8 cellular contexts compared by ENCODE assay signal in genomic region chr5:65924366-65925093, GRCh38. TPM values are rescaled to one million over a fixed set of nuclear protein-coding genes. Genes with fewer than 3 reads are reported as not detected.
DNase-seq lines count a peak whose midpoint lies in the region; ATAC-seq lines count a peak whose summit lies in the region.

No MANE protein-coding gene starts in this region.

- peak in 1 of 2 donors; percentile 5 for ATAC-seq in stimulated activated naive B cell treated with anti-CD40 and anti-IgM and Interleukin-4, amounts not matched to agents 10 μg/mL and 1 μg/mL and 100 μg/mL, for 72 hours (replicated peaks)

- H3K27me3 Mint-ChIP-seq in activated naive CD8-positive, alpha-beta T cell treated with anti-CD3 and anti-CD28 coated beads for 36 hours = no peaks in the 10 kb centered on the region
- peaks cover 16 to 20% (median 19%) of the 10 kb centered on the region in 3 donors for H3K27me3 Mint-ChIP-seq in immature natural killer cell (ENCODE audit: low read depth in 3 of 3)
- no peaks in the 10 kb centered on the region for H3K27me3 Mint-ChIP-seq in stimulated activated naive B cell treated with anti-CD40 and anti-IgM and Interleukin-4, amounts not matched to agents 10 μg/mL and 1 μg/mL and 100 μg/mL, for 72 hours

- DNase-seq in NCI-H2029 (lab: John Stamatoyannopoulos, UW) = peak; percentile 41
- DNase-seq in NCI-H2029 treated with DMSO at 0.1 percent for 48 hours (lab: John Stamatoyannopoulos, UW) = no peak
- DNase-seq in HuH-7.5 (ENCODE audit: low spot score) = peak; percentile 39
- DNase-seq in activated naive CD8-positive, alpha-beta T cell treated with anti-CD3 and anti-CD28 coated beads for 36 hours = no peak
- no peak for DNase-seq in immature natural killer cell
- DNase-seq in stimulated activated naive B cell treated with anti-CD40 and anti-IgM and Interleukin-4, amounts not matched to agents 10 μg/mL and 1 μg/mL and 100 μg/mL, for 72 hours = no peak
- DNase-seq in ecto neural progenitor cell (ENCODE audit: low spot score) = no peak
- DNase-seq in activated CD8-positive, alpha-beta memory T cell treated with anti-CD3 and anti-CD28 coated beads, Interleukin-2, amount 50 U/mL, for 48 hours = no peak

- H3K27ac Mint-ChIP-seq in activated naive CD8-positive, alpha-beta T cell treated with anti-CD3 and anti-CD28 coated beads for 36 hours = peak overlapping the region; percentile 83
- peak overlapping the region; percentile 91 to 98 (median 94) for H3K27ac Mint-ChIP-seq in immature natural killer cell
- peak overlapping the region; percentile 98 for H3K27ac Mint-ChIP-seq in stimulated activated naive B cell treated with anti-CD40 and anti-IgM and Interleukin-4, amounts not matched to agents 10 μg/mL and 1 μg/mL and 100 μg/mL, for 72 hours

- peaks cover 4% of the 10 kb centered on the region for H3K36me3 Mint-ChIP-seq in activated naive CD8-positive, alpha-beta T cell treated with anti-CD3 and anti-CD28 coated beads for 36 hours
- H3K36me3 Mint-ChIP-seq in immature natural killer cell = peaks cover 0 to 3% (median 0%) of the 10 kb centered on the region in 3 donors
- peaks cover 3 to 4% of the 10 kb centered on the region in 2 donors for H3K36me3 Mint-ChIP-seq in stimulated activated naive B cell treated with anti-CD40 and anti-IgM and Interleukin-4, amounts not matched to agents 10 μg/mL and 1 μg/mL and 100 μg/mL, for 72 hours

- peaks cover 13% of the 10 kb centered on the region for H3K4me1 Mint-ChIP-seq in activated naive CD8-positive, alpha-beta T cell treated with anti-CD3 and anti-CD28 coated beads for 36 hours
- H3K4me1 Mint-ChIP-seq in immature natural killer cell = peaks cover 39 to 48% of the 10 kb centered on the region in 2 donors
- H3K4me1 Mint-ChIP-seq in stimulated activated naive B cell treated with anti-CD40 and anti-IgM and Interleukin-4, amounts not matched to agents 10 μg/mL and 1 μg/mL and 100 μg/mL, for 72 hours = peaks cover 5 to 18% of the 10 kb centered on the region in 2 donors

- no peaks in the 10 kb centered on the region for H3K9me3 Mint-ChIP-seq in activated naive CD8-positive, alpha-beta T cell treated with anti-CD3 and anti-CD28 coated beads for 36 hours
- H3K9me3 Mint-ChIP-seq in immature natural killer cell = no peaks in the 10 kb centered on the region
- H3K9me3 Mint-ChIP-seq in stimulated activated naive B cell treated with anti-CD40 and anti-IgM and Interleukin-4, amounts not matched to agents 10 μg/mL and 1 μg/mL and 100 μg/mL, for 72 hours = no peaks in the 10 kb centered on the region

- peak overlapping the region; percentile 74 for H3K4me3 Mint-ChIP-seq in activated naive CD8-positive, alpha-beta T cell treated with anti-CD3 and anti-CD28 coated beads for 36 hours
- peak overlapping the region; percentile 84 to 94 (median 89) for H3K4me3 Mint-ChIP-seq in immature natural killer cell
- peak overlapping the region; percentile 83 to 90 for H3K4me3 Mint-ChIP-seq in stimulated activated naive B cell treated with anti-CD40 and anti-IgM and Interleukin-4, amounts not matched to agents 10 μg/mL and 1 μg/mL and 100 μg/mL, for 72 hours

RNA-seq across cellular contexts. Expression of gene ERBIN, which starts 1.8 kb away (rescaled TPM):
- 10 to 100 TPM; 38.3 to 41.1 TPM for total RNA-seq in activated naive CD8-positive, alpha-beta T cell treated with anti-CD3 and anti-CD28 coated beads for 36 hours
- polyA plus RNA-seq in immature natural killer cell = 10 to 100 TPM; 38.3 to 75.1 (median 40.6) TPM

Comparison
In these comparisons a context has a peak if more than half of its experiments do, and no peak if none do; other contexts are left out.
1. DNase-seq: peak in NCI-H2029 (single experiment) and HuH-7.5 (single experiment); none in NCI-H2029 treated with DMSO at 0.1 percent for 48 hours (single experiment), activated naive CD8-positive, alpha-beta T cell treated with anti-CD3 and anti-CD28 coated beads for 36 hours (single experiment), immature natural killer cell (0 of 3), stimulated activated naive B cell treated with anti-CD40 and anti-IgM and Interleukin-4, amounts not matched to agents 10 μg/mL and 1 μg/mL and 100 μg/mL, for 72 hours (single experiment), ecto neural progenitor cell (single experiment) and activated CD8-positive, alpha-beta memory T cell treated with anti-CD3 and anti-CD28 coated beads, Interleukin-2, amount 50 U/mL, for 48 hours (single experiment).
2. Peak in every context shown above with its lines, with median percentiles within 50 percentile points of each other: H3K27ac Mint-ChIP-seq and H3K4me3 Mint-ChIP-seq.